In the genomic region with DNA sequence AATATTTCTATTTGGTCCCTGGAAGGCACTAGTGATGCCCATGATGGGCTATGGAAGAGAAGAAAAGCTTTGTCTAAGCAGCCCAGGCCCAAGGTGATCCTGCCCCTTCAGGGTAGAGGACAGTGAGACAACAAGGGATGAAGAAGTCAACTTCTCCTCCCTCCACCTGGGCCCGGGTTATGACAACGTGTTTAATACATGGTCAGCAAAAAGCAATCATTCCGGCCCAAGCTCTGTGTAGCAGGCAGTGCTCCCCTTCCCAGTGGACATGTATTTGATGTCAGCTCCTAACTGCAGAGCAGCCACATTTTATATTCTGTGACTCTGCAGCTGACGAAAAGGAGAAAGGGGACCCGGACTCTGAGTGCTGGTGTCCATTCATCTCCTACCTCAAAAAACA, we compare ENCODE assay signal across 10 cellular contexts.
"Had no signal": no experiment of that assay in that cellular context is flagged by ENCODE, and none has a peak within 500 bp of the region (broad histone marks: within the 10 kb centered on the region; RNA-seq: fewer than 3 reads in every experiment).

No MANE protein-coding gene starts in this region.

- H3K9me3 Mint-ChIP-seq: HFFc6 had no signal

- H3K4me2 ChIP-seq: KMS-11 had no signal

- H3K27ac ChIP-seq: GM23248, HL-60, KMS-11 had no signal

- H3K9ac ChIP-seq: GM23248, KMS-11 had no signal

- H2AFZ ChIP-seq: GM23248 had no signal

- H3K4me3 Mint-ChIP-seq: HFFc6 had no signal

- H3K27ac Mint-ChIP-seq: HFFc6 had no signal

- DNase-seq: GM23248, GOT3, H7, HFFc6, IMR-90, KBM-7 had no signal

- H3K9me3 ChIP-seq: HAP-1 had no signal

- H3K4me3 ChIP-seq: GM23248, HAP-1 had no signal

- ATAC-seq: HCT116 had no signal
